ENCODE assay signal across 11 cellular contexts in the genomic region with DNA sequence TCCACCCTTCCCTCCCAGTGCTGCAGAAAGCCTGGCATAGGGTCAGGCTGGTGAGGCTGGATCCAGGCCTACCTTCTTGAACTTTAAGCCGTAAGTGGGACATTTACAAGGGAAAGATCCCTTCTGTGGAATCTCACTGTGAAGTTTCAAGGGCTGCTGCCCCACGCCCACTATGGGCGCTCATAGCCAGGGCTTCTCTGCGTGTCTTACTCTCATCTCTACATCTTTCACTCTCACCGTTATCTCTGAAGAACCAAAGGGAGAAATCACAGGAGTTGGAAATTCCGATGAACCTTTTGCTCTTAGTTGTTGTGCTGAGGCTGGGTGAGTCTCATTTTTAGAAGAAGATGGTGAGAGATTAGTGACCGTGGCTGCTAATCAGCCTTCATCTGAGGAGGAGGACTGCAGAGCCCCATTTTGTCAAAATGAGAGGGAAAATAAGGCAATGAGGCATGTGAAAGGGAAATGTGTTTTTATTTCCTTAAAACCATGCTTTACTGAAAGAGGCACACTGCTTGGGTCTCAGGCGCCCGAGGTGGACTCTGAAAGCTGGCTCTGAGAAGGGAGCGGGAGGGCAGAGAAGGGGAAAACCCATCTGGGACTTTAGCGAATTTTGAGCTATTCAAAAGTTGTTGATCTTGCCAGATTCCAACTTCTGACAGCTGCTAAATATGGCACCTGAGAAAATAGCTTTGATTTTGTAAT.
DNase-seq lines count a peak whose midpoint lies in the region; ATAC-seq and TF ChIP-seq lines count a peak whose summit lies in the region.
"Had no signal": no experiment of that assay in that cellular context is flagged by ENCODE, and none has a peak within 500 bp of the region (broad histone marks: within the 10 kb centered on the region; RNA-seq: fewer than 3 reads in every experiment).

No MANE protein-coding gene starts in this region.

- H3K27me3 Mint-ChIP-seq in T-cell, result no peaks in the 10 kb centered on the region

- H3K9ac ChIP-seq in duodenal mucosa (ENCODE audit: low read depth in 1 of 2, low read length in 2 of 2), result no peak overlapping the region

- H3K4me1 Mint-ChIP-seq in T-cell, result peaks cover 12 to 30% (median 17%) of the 10 kb centered on the region in 3 donors

- no peaks in the 10 kb centered on the region for H3K36me3 Mint-ChIP-seq in T-cell

- no peaks in the 10 kb centered on the region for H3K27me3 ChIP-seq in duodenal mucosa (ENCODE audit: control insufficient read depth in 1 of 2, insufficient read depth in 2 of 2, low read length in 2 of 2)

- peak overlapping the region; percentile 22 to 44 (median 29) for H3K4me3 Mint-ChIP-seq in T-cell
- H3K4me3 Mint-ChIP-seq: nephron had no signal

- POLR2A ChIA-PET in T-cell (lab: Charles Lee), result interaction anchor here in 1 of 2 donors (0.6 kb wide), 1 partner anchor 21 kb away, joined by 5 read pairs; no protein-coding TSS in a partner anchor
- POLR2A ChIA-PET in RWPE1 (lab: Yijun Ruan, JAX; ENCODE audit: low non-redundant PET), result no interaction called here

- no peaks in the 10 kb centered on the region for H3K9me3 ChIP-seq in duodenal mucosa (ENCODE audit: control insufficient read depth in 1 of 2, low read length in 2 of 2)

- H3K27ac ChIP-seq in duodenal mucosa (ENCODE audit: low read depth, low read length), result no peak overlapping the region
- no peak overlapping the region for H3K27ac ChIP-seq in RWPE1

- no peak for TF ChIP-seq CTCF in RWPE1 (conservative IDR thresholded peaks at IDR 0.05; ENCODE audit: low read depth)

- DNase-seq in stimulated activated CD4-positive, alpha-beta T cell treated with anti-CD3 and anti-CD28 coated beads, Interleukin-15, amount 100 ng/mL, for 24 hours, result peak; percentile 73
- no peak for DNase-seq in stimulated activated CD4-positive, alpha-beta T cell treated with anti-CD3 and anti-CD28 coated beads, Interleukin-12 subunit alpha, Interleukin-12 subunit beta, amount 100 ng/mL, for 4 hours
- DNase-seq in T-cell, result no peak
- DNase-seq in stimulated activated naive CD8-positive, alpha-beta T cell treated with anti-CD3 and anti-CD28 coated beads, Interleukin-15, Interleukin-2, amounts not matched to agents 100 U/mL and 50 U/mL, for 24 hours, result peak; percentile 44
- DNase-seq in RWPE1 (ENCODE audit: low spot score), result no peak
- DNase-seq in central memory CD4-positive, alpha-beta T cell, result no peak
- DNase-seq: activated gamma-delta T cell had no signal

- H3K36me3 ChIP-seq in duodenal mucosa (ENCODE audit: control insufficient read depth in 1 of 2, insufficient read depth in 2 of 2, low read length in 2 of 2), result no peaks in the 10 kb centered on the region

- ATAC-seq in T-cell (replicated peaks in 1 of 4), result no peak
- ATAC-seq in stimulated activated naive CD8-positive, alpha-beta T cell treated with anti-CD3 and anti-CD28 coated beads, Interleukin-15, Interleukin-2, amounts not matched to agents 100 U/mL and 50 U/mL, for 24 hours, result peak; percentile 33
- no peak for ATAC-seq in GM19023 (IDR thresholded peaks at IDR 0.05; ENCODE audit: unreplicated experiment)

- no peaks in the 10 kb centered on the region for H3K9me3 Mint-ChIP-seq in T-cell
- H3K9me3 Mint-ChIP-seq: nephron had no signal

- CTCF ChIA-PET in T-cell (lab: Charles Lee), result interaction anchor here (0.5 to 1.7 kb wide), 42 partner anchors 9 to 1283 kb away, joined by 3 to 87 read pairs (median 4); partner anchors contain the start of gene SUPT3H (in 1 of the 2)
- CTCF ChIA-PET in RWPE1 (lab: Yijun Ruan, JAX), result interaction anchor here (0.5 to 1.3 kb wide), 38 partner anchors 9 to 1239 kb away, joined by 3 to 28 read pairs (median 4); partner anchors contain the start of gene SUPT3H

- H3K4me3 ChIP-seq in duodenal mucosa (ENCODE audit: low read depth in 1 of 2, low read length in 2 of 2), result peak overlapping the region; percentile 8 to 9
- H3K4me3 ChIP-seq: K562 had no signal

- H3K27ac Mint-ChIP-seq in T-cell, result peak overlapping the region in 1 of 2 donors; percentile 13

- H3K4me1 ChIP-seq in duodenal mucosa (ENCODE audit: control insufficient read depth in 1 of 2, insufficient read depth in 2 of 2, low read length in 2 of 2), result peaks cover 0 to 14% of the 10 kb centered on the region in 2 donors

Comparison
In these comparisons a context has a peak if more than half of its experiments do, and no peak if none do; other contexts are left out.
1. DNase-seq: peak in stimulated activated CD4-positive, alpha-beta T cell treated with anti-CD3 and anti-CD28 coated beads, Interleukin-15, amount 100 ng/mL, for 24 hours (single experiment) and stimulated activated naive CD8-positive, alpha-beta T cell treated with anti-CD3 and anti-CD28 coated beads, Interleukin-15, Interleukin-2, amounts not matched to agents 100 U/mL and 50 U/mL, for 24 hours (single experiment); none in stimulated activated CD4-positive, alpha-beta T cell treated with anti-CD3 and anti-CD28 coated beads, Interleukin-12 subunit alpha, Interleukin-12 subunit beta, amount 100 ng/mL, for 4 hours (single experiment), T-cell (0 of 34), RWPE1 (single experiment) and central memory CD4-positive, alpha-beta T cell (single experiment).